8 cellular contexts compared by ENCODE assay signal in genomic region chr12:87953257-87953860, GRCh38.
DNase-seq lines count a peak whose midpoint lies in the region; ATAC-seq and TF ChIP-seq lines count a peak whose summit lies in the region.

No MANE protein-coding gene starts in this region.

- H3K4me1 ChIP-seq in uterus = no peaks in the 10 kb centered on the region

- ATAC-seq in GM18858 (IDR thresholded peaks at IDR 0.05; ENCODE audit: unreplicated experiment) (peak; percentile 53), T-helper 17 cell (no peak), HG02884 (IDR thresholded peaks at IDR 0.05; ENCODE audit: unreplicated experiment) (no peak)

- H3K27ac Mint-ChIP-seq in neural crest cell (ENCODE audit: unreplicated experiment) (no peak overlapping the region), T-helper 17 cell (no peak overlapping the region)

- H3K36me3 ChIP-seq in uterus = no peaks in the 10 kb centered on the region

- H3K27me3 Mint-ChIP-seq in neural crest cell (ENCODE audit: low read depth) (no peaks in the 10 kb centered on the region), T-helper 17 cell (no peaks in the 10 kb centered on the region)

- no peak overlapping the region for H3K4me3 ChIP-seq in AG04449 (ENCODE audit: low read depth, low read length)
- H3K4me3 ChIP-seq in cardiac fibroblast (replicated peaks in 1 of 2; ENCODE audit: low read depth in 2 of 2, low read length in 2 of 2) = no peak overlapping the region
- H3K4me3 ChIP-seq in uterus = no peak overlapping the region

- H3K4me1 Mint-ChIP-seq in neural crest cell (peaks cover 20% of the 10 kb centered on the region), T-helper 17 cell (no peaks in the 10 kb centered on the region)

- H3K9me3 ChIP-seq in T-helper 17 cell (ENCODE audit: control insufficient read depth, low read length, poor library complexity, severe bottlenecking) (no peaks in the 10 kb centered on the region), uterus (no peaks in the 10 kb centered on the region)

- intact Hi-C loops in uterus (cut with DNase I; ENCODE audit: low total_unique reads) = no loop called here

- H3K4me3 Mint-ChIP-seq in neural crest cell (peak overlapping the region; percentile 7), T-helper 17 cell (no peak overlapping the region)

- peak; percentile 54 for TF ChIP-seq CTCF in AG04449 (IDR thresholded peaks at IDR 0.05; ENCODE audit: insufficient read depth, low read length, missing control alignments)
- peak; percentile 38 for TF ChIP-seq CTCF in cardiac fibroblast (IDR thresholded peaks at IDR 0.05; ENCODE audit: low read depth, low read length)
- TF ChIP-seq CTCF in neural crest cell (conservative IDR thresholded peaks at IDR 0.05) = peak; percentile 82
- TF ChIP-seq CTCF in uterus (IDR thresholded peaks at IDR 0.05) = peak in 1 of 4 experiments; percentile 4

- no peak overlapping the region for H3K27ac ChIP-seq in uterus

- H3K36me3 Mint-ChIP-seq in neural crest cell (ENCODE audit: low read depth) (no peaks in the 10 kb centered on the region), T-helper 17 cell (ENCODE audit: low read depth) (no peaks in the 10 kb centered on the region)

- H3K9me3 Mint-ChIP-seq in neural crest cell = peaks cover 11% of the 10 kb centered on the region

- CTCF ChIA-PET in AG04449 (lab: Yijun Ruan, JAX) = interaction anchor here (0.7 to 3.1 kb wide), 24 partner anchors 9 to 1285 kb away, joined by 3 to 22 read pairs (median 5); no protein-coding TSS in a partner anchor

- no peak for TF ChIP-seq POLR2A in uterus (IDR thresholded peaks at IDR 0.05)

- peak; percentile 24 for DNase-seq in AG04449 (ENCODE audit: low read depth, low spot score)
- peak; percentile 23 for DNase-seq in NCI-H345 treated with DMSO at 0.1 percent for 48 hours (lab: John Stamatoyannopoulos, UW; ENCODE audit: unreplicated experiment)
- peak; percentile 64 to 66 for DNase-seq in cardiac fibroblast (ENCODE audit: low read depth in 2 of 2)
- peak; percentile 29 for DNase-seq in neural crest cell (ENCODE audit: low read depth, low spot score)
- DNase-seq in T-helper 17 cell = no peak
- DNase-seq in uterus = no peak

- POLR2A ChIA-PET in AG04449 (lab: Yijun Ruan, JAX) = no interaction called here

- no peaks in the 10 kb centered on the region for H3K27me3 ChIP-seq in uterus

Comparison
In these comparisons a context has a peak if more than half of its experiments do, and no peak if none do; other contexts are left out.
1. DNase-seq: peak in AG04449 (single experiment), NCI-H345 treated with DMSO at 0.1 percent for 48 hours (single experiment), cardiac fibroblast (2 of 2) and neural crest cell (single experiment); none in T-helper 17 cell (0 of 3) and uterus (0 of 2).